In the genomic region with DNA sequence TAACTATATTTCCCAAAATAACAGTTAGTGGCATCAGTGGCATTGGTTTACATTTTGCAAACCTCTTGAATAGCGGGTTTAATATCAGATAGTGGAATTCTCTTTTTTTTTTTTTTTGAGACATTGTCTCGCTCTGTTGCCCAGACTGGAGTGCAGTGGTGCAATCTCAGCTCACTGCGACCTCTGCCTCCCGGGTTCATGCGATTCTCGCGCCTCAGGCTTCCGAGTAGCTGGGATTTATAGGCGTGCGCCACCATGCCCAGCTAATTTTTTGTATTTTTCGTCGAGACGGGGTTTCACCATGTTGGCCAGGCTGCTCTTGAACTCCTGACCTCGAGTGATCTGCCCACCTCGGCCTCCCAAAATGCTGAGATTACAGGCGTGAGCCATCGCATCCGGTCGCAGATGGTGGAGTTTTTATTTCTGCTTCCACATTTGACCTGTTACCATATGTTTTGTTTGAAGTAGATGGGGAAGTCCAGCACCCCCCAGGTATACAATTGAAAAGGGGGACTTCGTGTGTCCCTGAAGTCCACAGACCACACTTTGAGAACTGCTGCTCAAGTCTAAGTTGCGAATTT, we compare ENCODE assay signal across 9 cellular contexts. TPM values are rescaled to one million over a fixed set of nuclear protein-coding genes. Genes with fewer than 3 reads are reported as not detected.
DNase-seq lines count a peak whose midpoint lies in the region; ATAC-seq, FAIRE-seq and TF ChIP-seq lines count a peak whose summit lies in the region.
"Had no signal": no experiment of that assay in that cellular context is flagged by ENCODE, and none has a peak within 500 bp of the region (broad histone marks: within the 10 kb centered on the region; RNA-seq: fewer than 3 reads in every experiment).

No MANE protein-coding gene starts in this region.

- H3K9me3 Mint-ChIP-seq in CD14-positive monocyte: peaks cover 0 to 2% (median 0%) of the 10 kb centered on the region in 7 donors
- no peaks in the 10 kb centered on the region for H3K9me3 Mint-ChIP-seq in activated CD8-positive, alpha-beta T cell treated with anti-CD3 and anti-CD28 coated beads, Interleukin-2, amount 10 ng/mL, durations not matched to agents 7 days and 5 days (ENCODE audit: insufficient read depth)

- TF ChIP-seq CTCF in CD14-positive monocyte (IDR thresholded peaks at IDR 0.05) (no peak), kidney (IDR thresholded peaks at IDR 0.05; ENCODE audit: borderline replicate concordance, extremely low read depth, insufficient read depth) (no peak), gastrocnemius medialis (IDR thresholded peaks at IDR 0.05 in 4 of 5, conservative IDR thresholded peaks at IDR 0.05 in 1 of 5) (no peak), lower leg skin (IDR thresholded peaks at IDR 0.05) (no peak)

- TF ChIP-seq POLR2A in gastrocnemius medialis (IDR thresholded peaks at IDR 0.05): no peak
- no peak for TF ChIP-seq POLR2A in lower leg skin (IDR thresholded peaks at IDR 0.05)

- in situ Hi-C loops in gastrocnemius medialis (cut with MboI; ENCODE audit: low sequenced_read_pairs in 4 of 4): loop anchor here (5.0 to 25.0 kb wide), 11 partner anchors 72 to 756 kb away; partner anchors contain the start of genes GJB2 (in 1 of the 4), IL17D (in 1 of the 4) and LATS2 (in 1 of the 4)

- CTCF ChIA-PET in activated CD8-positive, alpha-beta T cell treated with anti-CD3 and anti-CD28 coated beads, Interleukin-2, amount 10 ng/mL, durations not matched to agents 7 days and 5 days (lab: Charles Lee): interaction anchor here (0.6 to 2.5 kb wide), 15 partner anchors 26 to 537 kb away, joined by 3 to 15 read pairs (median 4); partner anchors contain the start of genes MRPL57 and SKA3

- H3K27ac ChIP-seq in kidney (ENCODE audit: low read depth in 2 of 2, low read length in 2 of 2): peak overlapping the region; percentile 5 to 9
- peak overlapping the region; percentile 46 to 67 (median 54) for H3K27ac ChIP-seq in gastrocnemius medialis

- peak overlapping the region; percentile 85 to 97 (median 95) for H3K27ac Mint-ChIP-seq in CD14-positive monocyte
- no peak overlapping the region for H3K27ac Mint-ChIP-seq in activated CD8-positive, alpha-beta T cell treated with anti-CD3 and anti-CD28 coated beads, Interleukin-2, amount 10 ng/mL, durations not matched to agents 7 days and 5 days

- peaks cover 7 to 28% (median 18%) of the 10 kb centered on the region in 3 donors for H3K27me3 Mint-ChIP-seq in CD14-positive monocyte (ENCODE audit: low read depth in 3 of 3)
- H3K27me3 Mint-ChIP-seq in activated CD8-positive, alpha-beta T cell treated with anti-CD3 and anti-CD28 coated beads, Interleukin-2, amount 10 ng/mL, durations not matched to agents 7 days and 5 days (ENCODE audit: low read depth): peaks cover 26% of the 10 kb centered on the region

- 59 to 66% methylated on average over 21 of the region's 21 CpGs for WGBS in lower leg skin, 2 donors

- FAIRE-seq in RCC 7860 (lab: Jason Lieb, UNC) (no peak), kidney (lab: Jason Lieb, UNC) (no peak)
- FAIRE-seq: small intestine had no signal

- H3K4me3 Mint-ChIP-seq in CD14-positive monocyte: peak overlapping the region; percentile 31 to 40
- H3K4me3 Mint-ChIP-seq in activated CD8-positive, alpha-beta T cell treated with anti-CD3 and anti-CD28 coated beads, Interleukin-2, amount 10 ng/mL, durations not matched to agents 7 days and 5 days: no peak overlapping the region

- peaks cover 0 to 2% of the 10 kb centered on the region in 2 donors for H3K4me1 ChIP-seq in kidney (ENCODE audit: control insufficient read depth in 1 of 2, insufficient read depth in 1 of 2, low read depth in 1 of 2, low read length in 2 of 2)
- H3K4me1 ChIP-seq in gastrocnemius medialis: peaks cover 20 to 24% of the 10 kb centered on the region in 2 donors

- peaks cover 3 to 10% (median 5%) of the 10 kb centered on the region in 3 donors for H3K27me3 ChIP-seq in gastrocnemius medialis

- H3K36me3 Mint-ChIP-seq in CD14-positive monocyte: no peaks in the 10 kb centered on the region
- H3K36me3 Mint-ChIP-seq in activated CD8-positive, alpha-beta T cell treated with anti-CD3 and anti-CD28 coated beads, Interleukin-2, amount 10 ng/mL, durations not matched to agents 7 days and 5 days (ENCODE audit: low read depth): no peaks in the 10 kb centered on the region

- ATAC-seq in gastrocnemius medialis: no peak
- ATAC-seq in activated CD8-positive, alpha-beta T cell treated with anti-CD3 and anti-CD28 coated beads, Interleukin-2, amount 10 ng/mL, durations not matched to agents 7 days and 5 days: no peak

- peaks cover 26% of the 10 kb centered on the region for H3K4me1 Mint-ChIP-seq in CD14-positive monocyte
- H3K4me1 Mint-ChIP-seq in activated CD8-positive, alpha-beta T cell treated with anti-CD3 and anti-CD28 coated beads, Interleukin-2, amount 10 ng/mL, durations not matched to agents 7 days and 5 days (ENCODE audit: low read depth): peaks cover 10% of the 10 kb centered on the region

- DNase-seq in CD14-positive monocyte (ENCODE audit: low spot score): peak; percentile 68
- peak; percentile 6 for DNase-seq in RCC 7860 (ENCODE audit: low spot score)
- no peak for DNase-seq in kidney
- DNase-seq in gastrocnemius medialis: no peak
- no peak for DNase-seq in NCI-H2196 treated with DMSO at 0.1 percent for 48 hours (lab: John Stamatoyannopoulos, UW; ENCODE audit: unreplicated experiment)
- DNase-seq in NCI-H1930 (lab: John Stamatoyannopoulos, UW): no peak
- no peak for DNase-seq in lower leg skin (ENCODE audit: low spot score in 2 of 2)
- DNase-seq in activated CD8-positive, alpha-beta T cell treated with anti-CD3 and anti-CD28 coated beads, Interleukin-2, amount 10 ng/mL, durations not matched to agents 7 days and 5 days: no peak

- H3K4me3 ChIP-seq in kidney (ENCODE audit: low read length in 2 of 2) (peak overlapping the region; percentile 15 to 38), gastrocnemius medialis (peak overlapping the region in 3 of 4 donors; percentile 25 to 31 (median 30)), lower leg skin (ENCODE audit: low read depth, poor library complexity, severe bottlenecking) (no peak overlapping the region)

- intact Hi-C loops in CD14-positive monocyte (cut with micrococcal nuclease): loop anchor here (2.0 to 10.0 kb wide), 7 partner anchors 74 to 534 kb away; partner anchors contain the start of genes MRPL57 (in 2 of the 2), SKA3 (in 2 of the 2) and LATS2 (in 1 of the 2)
- intact Hi-C loops in kidney (cut with DNase I): loop anchor here (10.0 kb wide), 1 partner anchor 542 kb away; no protein-coding TSS in a partner anchor
- intact Hi-C loops in gastrocnemius medialis (cut with DNase I; ENCODE audit: low total_unique reads): loop anchor here (1.0 to 5.0 kb wide), 5 partner anchors 49 to 536 kb away; partner anchors contain the start of genes LATS2, MRPL57 and SKA3
- intact Hi-C loops in lower leg skin (cut with DNase I; ENCODE audit: low total_unique reads): no loop called here

- H3K36me3 ChIP-seq in kidney (ENCODE audit: control insufficient read depth in 1 of 2, insufficient read depth in 2 of 2, low read length in 2 of 2) (no peaks in the 10 kb centered on the region), gastrocnemius medialis (no peaks in the 10 kb centered on the region)

- POLR2A ChIA-PET in activated CD8-positive, alpha-beta T cell treated with anti-CD3 and anti-CD28 coated beads, Interleukin-2, amount 10 ng/mL, durations not matched to agents 7 days and 5 days (lab: Charles Lee): no interaction called here

- no peak overlapping the region for H3K9ac ChIP-seq in kidney (ENCODE audit: low read length in 2 of 2)

- no peaks in the 10 kb centered on the region for H3K9me3 ChIP-seq in kidney (ENCODE audit: control insufficient read depth in 1 of 2, low read length in 2 of 2)
- no peaks in the 10 kb centered on the region for H3K9me3 ChIP-seq in gastrocnemius medialis

RNA-seq across cellular contexts. Expression of gene XPO4, which starts 40.5 kb away (rescaled TPM):
- polyA plus RNA-seq in CD14-positive monocyte (1 to 10 TPM; 2.9 to 4.0 TPM), kidney (ENCODE audit: insufficient read depth, low read depth, low replicate concordance) (3.3 TPM)
- total RNA-seq in kidney (17.4 TPM), gastrocnemius medialis (10 to 100 TPM; 10.0 to 18.7 (median 14.7) TPM), lower leg skin (10 to 100 TPM in 3 of 4 donors, 1 to 10 TPM in 1; 8.9 to 16.1 (median 13.8) TPM)
- 10 to 100 TPM; 18.6 to 19.8 TPM for total RNA-seq in activated CD8-positive, alpha-beta T cell treated with anti-CD3 and anti-CD28 coated beads, Interleukin-2, amount 10 ng/mL, durations not matched to agents 7 days and 5 days

Comparison
In these comparisons a context has a peak if more than half of its experiments do, and no peak if none do; other contexts are left out.
1. DNase-seq: peak in CD14-positive monocyte (single experiment) and RCC 7860 (single experiment); none in kidney (single experiment), gastrocnemius medialis (0 of 2), NCI-H2196 treated with DMSO at 0.1 percent for 48 hours (single experiment), NCI-H1930 (0 of 2), lower leg skin (0 of 2) and activated CD8-positive, alpha-beta T cell treated with anti-CD3 and anti-CD28 coated beads, Interleukin-2, amount 10 ng/mL, durations not matched to agents 7 days and 5 days (single experiment).